32 cellular contexts compared by ENCODE assay signal in genomic region chr18:37864122-37864521, GRCh38.
"Had no signal": no experiment of that assay in that cellular context is flagged by ENCODE, and none has a peak within 500 bp of the region (broad histone marks: within the 10 kb centered on the region; RNA-seq: fewer than 3 reads in every experiment).

No MANE protein-coding gene starts in this region.

- H3K4me1 Mint-ChIP-seq: activated CD4-positive, alpha-beta T cell treated with anti-CD3 and anti-CD28 coated beads for 36 hours; activated CD4-positive, alpha-beta T cell treated with anti-CD3 and anti-CD28 coated beads, Interleukin-2, amount 10 ng/mL, durations not matched to agents 24 days and 14 days; activated CD8-positive, alpha-beta memory T cell treated with anti-CD3 and anti-CD28 coated beads, Interleukin-2, amount 10 ng/mL, durations not matched to agents 7 days and 5 days; activated naive CD4-positive, alpha-beta T cell treated with anti-CD3 and anti-CD28 coated beads, Interleukin-2, amount 50 U/mL, for 24 hours; activated naive CD8-positive, alpha-beta T cell treated with anti-CD3 and anti-CD28 coated beads for 36 hours; activated naive CD8-positive, alpha-beta T cell treated with anti-CD3 and anti-CD28 coated beads, Interleukin-2, amount 50 U/mL, for 24 hours had no signal

- H3K27me3 ChIP-seq: adrenal gland, body of pancreas, esophagus squamous epithelium, gastroesophageal sphincter had no signal

- H3K27me3 Mint-ChIP-seq: activated CD4-positive, alpha-beta memory T cell treated with anti-CD3 and anti-CD28 coated beads for 36 hours; activated CD4-positive, alpha-beta T cell treated with anti-CD3 and anti-CD28 coated beads for 36 hours; activated CD4-positive, alpha-beta T cell treated with anti-CD3 and anti-CD28 coated beads, Interleukin-2, amount 10 ng/mL, durations not matched to agents 24 days and 14 days; activated CD8-positive, alpha-beta memory T cell treated with anti-CD3 and anti-CD28 coated beads, Interleukin-2, amount 10 ng/mL, durations not matched to agents 7 days and 5 days; activated naive CD4-positive, alpha-beta T cell treated with anti-CD3 and anti-CD28 coated beads, Interleukin-2, amount 50 U/mL, for 24 hours; activated naive CD8-positive, alpha-beta T cell treated with anti-CD3 and anti-CD28 coated beads for 36 hours; effector memory CD8-positive, alpha-beta T cell had no signal

- H3K4me3 ChIP-seq: adrenal gland, body of pancreas, esophagus squamous epithelium, gastroesophageal sphincter had no signal

- DNase-seq: activated CD4-positive, alpha-beta memory T cell treated with anti-CD3 and anti-CD28 coated beads for 36 hours; activated CD4-positive, alpha-beta T cell treated with anti-CD3 and anti-CD28 coated beads for 36 hours; activated CD4-positive, alpha-beta T cell treated with anti-CD3 and anti-CD28 coated beads, Interleukin-2, amount 10 ng/mL, durations not matched to agents 24 days and 14 days; activated CD4-positive, CD25-positive, alpha-beta regulatory T cell; activated CD4-positive, CD25-positive, alpha-beta regulatory T cell treated with anti-CD3 and anti-CD28 coated beads, Interleukin-2, amount 50 U/mL, for 72 hours; activated CD8-positive, alpha-beta memory T cell treated with anti-CD3 and anti-CD28 coated beads, Interleukin-2, amount 10 ng/mL, durations not matched to agents 7 days and 5 days; activated CD8-positive, alpha-beta memory T cell treated with anti-CD3 and anti-CD28 coated beads, Interleukin-2, amount 50 U/mL, for 4 hours; activated CD8-positive, alpha-beta T cell treated with anti-CD3 and anti-CD28 coated beads, Interleukin-2, amount 10 ng/mL, durations not matched to agents 7 days and 5 days; activated effector memory CD4-positive, alpha-beta T cell treated with anti-CD3 and anti-CD28 coated beads, Interleukin-2, amount 50 U/mL, for 16 hours; activated naive CD4-positive, alpha-beta T cell treated with anti-CD3 and anti-CD28 coated beads for 36 hours; activated naive CD8-positive, alpha-beta T cell treated with anti-CD3 and anti-CD28 coated beads for 36 hours; activated naive CD8-positive, alpha-beta T cell treated with anti-CD3 and anti-CD28 coated beads, Interleukin-2, amount 50 U/mL, for 24 hours; activated T-cell treated with anti-CD3 and anti-CD28 coated beads, Interleukin-2, amount 50 U/mL, for 1 hour; activated T-cell treated with anti-CD3 and anti-CD28 coated beads, Interleukin-2, amount 50 U/mL, for 48 hours; adrenal gland; amygdala; aorta; body of pancreas; caudate nucleus; cortex of kidney; dermis blood vessel endothelial cell; effector CD4-positive, alpha-beta T cell; effector memory CD8-positive, alpha-beta T cell; erythroblast; esophagus squamous epithelium; foreskin melanocyte; head of caudate nucleus; hippocampal formation had no signal

- H3K4me3 Mint-ChIP-seq: activated CD4-positive, alpha-beta memory T cell treated with anti-CD3 and anti-CD28 coated beads for 36 hours; activated CD4-positive, alpha-beta T cell treated with anti-CD3 and anti-CD28 coated beads for 36 hours; activated CD4-positive, alpha-beta T cell treated with anti-CD3 and anti-CD28 coated beads, Interleukin-2, amount 10 ng/mL, durations not matched to agents 24 days and 14 days; activated CD8-positive, alpha-beta memory T cell treated with anti-CD3 and anti-CD28 coated beads, Interleukin-2, amount 10 ng/mL, durations not matched to agents 7 days and 5 days; activated CD8-positive, alpha-beta T cell treated with anti-CD3 and anti-CD28 coated beads, Interleukin-2, amount 10 ng/mL, durations not matched to agents 7 days and 5 days; activated naive CD4-positive, alpha-beta T cell treated with anti-CD3 and anti-CD28 coated beads for 36 hours; activated naive CD4-positive, alpha-beta T cell treated with anti-CD3 and anti-CD28 coated beads, Interleukin-2, amount 50 U/mL, for 24 hours; activated naive CD8-positive, alpha-beta T cell treated with anti-CD3 and anti-CD28 coated beads for 36 hours; activated naive CD8-positive, alpha-beta T cell treated with anti-CD3 and anti-CD28 coated beads, Interleukin-2, amount 50 U/mL, for 24 hours; activated T-helper 1 cell treated with anti-CD3 and anti-CD28 coated beads, Interleukin-12 subunit alpha, Interleukin-12 subunit beta, Interleukin-2, Interleukin-4 antibody, amounts not matched to agents 30 ng/mL and 10 ng/mL and 1 ng/mL, durations not matched to agents 14 hours and 24 hours and 36 hours; effector memory CD8-positive, alpha-beta T cell had no signal

- H3K36me3 Mint-ChIP-seq: activated CD4-positive, alpha-beta memory T cell treated with anti-CD3 and anti-CD28 coated beads for 36 hours; activated CD8-positive, alpha-beta memory T cell treated with anti-CD3 and anti-CD28 coated beads, Interleukin-2, amount 10 ng/mL, durations not matched to agents 7 days and 5 days; activated naive CD4-positive, alpha-beta T cell treated with anti-CD3 and anti-CD28 coated beads, Interleukin-2, amount 50 U/mL, for 24 hours; activated naive CD8-positive, alpha-beta T cell treated with anti-CD3 and anti-CD28 coated beads for 36 hours had no signal

- H3K36me3 ChIP-seq: adrenal gland, esophagus squamous epithelium, gastroesophageal sphincter had no signal

- H3K9me3 ChIP-seq: adrenal gland, body of pancreas, esophagus squamous epithelium, gastroesophageal sphincter had no signal

- H3K9me3 Mint-ChIP-seq: activated CD4-positive, alpha-beta T cell treated with anti-CD3 and anti-CD28 coated beads, Interleukin-2, amount 10 ng/mL, durations not matched to agents 24 days and 14 days; activated naive CD4-positive, alpha-beta T cell treated with anti-CD3 and anti-CD28 coated beads, Interleukin-2, amount 50 U/mL, for 24 hours; activated naive CD8-positive, alpha-beta T cell treated with anti-CD3 and anti-CD28 coated beads for 36 hours had no signal

- H3K4me1 ChIP-seq: adrenal gland, body of pancreas, esophagus squamous epithelium, gastroesophageal sphincter had no signal

- H3K27ac Mint-ChIP-seq: activated CD4-positive, alpha-beta memory T cell treated with anti-CD3 and anti-CD28 coated beads for 36 hours; activated CD4-positive, alpha-beta T cell treated with anti-CD3 and anti-CD28 coated beads for 36 hours; activated CD4-positive, alpha-beta T cell treated with anti-CD3 and anti-CD28 coated beads, Interleukin-2, amount 10 ng/mL, durations not matched to agents 24 days and 14 days; activated CD8-positive, alpha-beta memory T cell treated with anti-CD3 and anti-CD28 coated beads, Interleukin-2, amount 10 ng/mL, durations not matched to agents 7 days and 5 days; activated CD8-positive, alpha-beta T cell treated with anti-CD3 and anti-CD28 coated beads, Interleukin-2, amount 10 ng/mL, durations not matched to agents 7 days and 5 days; activated naive CD4-positive, alpha-beta T cell treated with anti-CD3 and anti-CD28 coated beads for 36 hours; activated naive CD4-positive, alpha-beta T cell treated with anti-CD3 and anti-CD28 coated beads, Interleukin-2, amount 50 U/mL, for 24 hours; activated naive CD8-positive, alpha-beta T cell treated with anti-CD3 and anti-CD28 coated beads for 36 hours; activated naive CD8-positive, alpha-beta T cell treated with anti-CD3 and anti-CD28 coated beads, Interleukin-2, amount 50 U/mL, for 24 hours; activated T-helper 1 cell treated with anti-CD3 and anti-CD28 coated beads, Interleukin-12 subunit alpha, Interleukin-12 subunit beta, Interleukin-2, Interleukin-4 antibody, amounts not matched to agents 30 ng/mL and 10 ng/mL and 1 ng/mL, durations not matched to agents 14 hours and 24 hours and 36 hours; activated T-helper 2 cell treated with anti-CD3 and anti-CD28 coated beads, Interferon-gamma antibody, Interleukin-2, Interleukin-4, amounts not matched to agents 10 μg/mL and 5 μg/mL and 100 μg/mL, durations not matched to agents 14 hours and 24 hours and 36 hours; effector memory CD8-positive, alpha-beta T cell had no signal

- ATAC-seq: activated CD4-positive, alpha-beta T cell treated with anti-CD3 and anti-CD28 coated beads for 36 hours; activated CD8-positive, alpha-beta memory T cell treated with anti-CD3 and anti-CD28 coated beads, Interleukin-2, amount 10 ng/mL, durations not matched to agents 7 days and 5 days; activated CD8-positive, alpha-beta T cell treated with anti-CD3 and anti-CD28 coated beads, Interleukin-2, amount 10 ng/mL, durations not matched to agents 7 days and 5 days; activated naive CD8-positive, alpha-beta T cell treated with anti-CD3 and anti-CD28 coated beads, Interleukin-2, amount 50 U/mL, for 24 hours; body of pancreas; effector memory CD8-positive, alpha-beta T cell; gastroesophageal sphincter had no signal

- H3K27ac ChIP-seq: adrenal gland, body of pancreas, esophagus squamous epithelium, gastroesophageal sphincter had no signal
